Comparison of ENCODE assay signal across 12 cellular contexts in genomic region chr12:56716458-56716857, GRCh38. TPM values are rescaled to one million over a fixed set of nuclear protein-coding genes. Genes with fewer than 3 reads are reported as not detected.
DNase-seq lines count a peak whose midpoint lies in the region; ATAC-seq, FAIRE-seq and TF ChIP-seq lines count a peak whose summit lies in the region.
"Had no signal": no experiment of that assay in that cellular context is flagged by ENCODE, and none has a peak within 500 bp of the region (broad histone marks: within the 10 kb centered on the region; RNA-seq: fewer than 3 reads in every experiment).

No MANE protein-coding gene starts in this region.

- peaks cover 27 to 41% of the 10 kb centered on the region in 2 experiments for H4K20me1 ChIP-seq in H1 (replicated peaks in 1 of 2; ENCODE audit: control insufficient read depth in 1 of 2, insufficient read depth in 2 of 2, low read length in 2 of 2)

- no peak overlapping the region for H3K27ac ChIP-seq in H1 (ENCODE audit: low read depth, low read length)

- intact Hi-C loops in activated CD4-positive, alpha-beta T cell treated with anti-CD3 and anti-CD28 coated beads, Interleukin-2, amount 10 ng/mL, durations not matched to agents 24 days and 14 days (cut with micrococcal nuclease): no loop called here

- no peaks in the 10 kb centered on the region for H3K9me3 ChIP-seq in H1 (ENCODE audit: insufficient read depth in 2 of 2, low read depth in 1 of 2, low read length in 1 of 2)

- H3K36me3 Mint-ChIP-seq in activated CD4-positive, alpha-beta T cell treated with anti-CD3 and anti-CD28 coated beads, Interleukin-2, amount 10 ng/mL, durations not matched to agents 24 days and 14 days (ENCODE audit: low read depth): peaks cover 83% of the 10 kb centered on the region
- H3K36me3 Mint-ChIP-seq in stimulated activated effector memory CD8-positive, alpha-beta T cell treated with anti-CD3 and anti-CD28 coated beads, Interleukin-12 subunit alpha, Interleukin-12 subunit beta, amount 100 ng/mL, for 72 hours: peaks cover 92% of the 10 kb centered on the region

- FAIRE-seq in H1 (lab: Jason Lieb, UNC): no peak

- H3K9ac ChIP-seq in H1 (replicated peaks in 1 of 4; ENCODE audit: extremely low read depth in 1 of 4, low read depth in 3 of 4, low read length in 3 of 4): no peak overlapping the region

- no peak overlapping the region for H4K5ac ChIP-seq in H1 (ENCODE audit: insufficient read length, low read depth, low read length)

- peaks cover 26% of the 10 kb centered on the region for H3K79me1 ChIP-seq in H1 (ENCODE audit: low read depth, low read length)

- H2BK120ac ChIP-seq in H1 (replicated peaks; ENCODE audit: low read depth, low read length): no peak overlapping the region

- TF ChIP-seq CTCF in H1 (IDR thresholded peaks at IDR 0.05; ENCODE audit: control extremely low read depth in 1 of 3, insufficient read depth in 1 of 3, low read depth in 1 of 3, low read length in 3 of 3): no peak

- H3K9me3 Mint-ChIP-seq in activated CD4-positive, alpha-beta T cell treated with anti-CD3 and anti-CD28 coated beads, Interleukin-2, amount 10 ng/mL, durations not matched to agents 24 days and 14 days: no peaks in the 10 kb centered on the region
- H3K9me3 Mint-ChIP-seq in stimulated activated effector memory CD8-positive, alpha-beta T cell treated with anti-CD3 and anti-CD28 coated beads, Interleukin-12 subunit alpha, Interleukin-12 subunit beta, amount 100 ng/mL, for 72 hours: no peaks in the 10 kb centered on the region

- ATAC-seq in stimulated activated effector memory CD8-positive, alpha-beta T cell treated with anti-CD3 and anti-CD28 coated beads, Interleukin-12 subunit alpha, Interleukin-12 subunit beta, amount 100 ng/mL, for 72 hours: no peak

- peak overlapping the region; percentile 81 for H3K27ac Mint-ChIP-seq in activated CD4-positive, alpha-beta T cell treated with anti-CD3 and anti-CD28 coated beads, Interleukin-2, amount 10 ng/mL, durations not matched to agents 24 days and 14 days
- peak overlapping the region; percentile 94 for H3K27ac Mint-ChIP-seq in stimulated activated effector memory CD8-positive, alpha-beta T cell treated with anti-CD3 and anti-CD28 coated beads, Interleukin-12 subunit alpha, Interleukin-12 subunit beta, amount 100 ng/mL, for 72 hours

- H2BK20ac ChIP-seq in H1 (ENCODE audit: low read length): peak overlapping the region; percentile 61; the same call in 1 of the 2 replicates

- peak in 1 of 2 experiments; percentile 18; a peak in 1 of 3 replicates for TF ChIP-seq POLR2A in H1 (IDR thresholded peaks at IDR 0.05; ENCODE audit: control extremely low read depth in 1 of 2, low read depth in 2 of 2, low read length in 2 of 2)

- H3K4ac ChIP-seq in H1 (replicated peaks; ENCODE audit: insufficient read length, low read depth, low read length): no peak overlapping the region

- H3K4me2 ChIP-seq in H1 (ENCODE audit: insufficient read depth in 1 of 2, low read depth in 2 of 2, low read length in 2 of 2): no peak overlapping the region

- no peak for TF ChIP-seq RAD21 in H1 (IDR thresholded peaks at IDR 0.05 in 1 of 2, conservative IDR thresholded peaks at IDR 0.05 in 1 of 2; ENCODE audit: low read depth in 2 of 2, low read length in 2 of 2)

- no peak overlapping the region for H3K4me3 ChIP-seq in H1 (ENCODE audit: extremely low read depth in 1 of 4, insufficient read depth in 2 of 4, low read depth in 3 of 4, low read length in 4 of 4)

- H3K23me2 ChIP-seq in H1 (ENCODE audit: low read depth, low read length): no peaks in the 10 kb centered on the region; the same call in 1 of the 2 replicates

- no peak for TF ChIP-seq EP300 in H1 (IDR thresholded peaks at IDR 0.05; ENCODE audit: borderline replicate concordance in 1 of 2, low read depth in 2 of 2, low read length in 2 of 2)

- no peaks in the 10 kb centered on the region for H3K27me3 Mint-ChIP-seq in activated CD4-positive, alpha-beta T cell treated with anti-CD3 and anti-CD28 coated beads, Interleukin-2, amount 10 ng/mL, durations not matched to agents 24 days and 14 days

- CTCF ChIA-PET in H1 (lab: Charles Lee; ENCODE audit: partially characterized antibody): interaction anchor here (0.8 to 2.5 kb wide), 3 partner anchors 10 to 81 kb away, joined by 3 to 10 read pairs (median 4); no protein-coding TSS in a partner anchor

- no peak overlapping the region for H2AK5ac ChIP-seq in H1 (ENCODE audit: low read depth, low read length)

- H3K36me3 ChIP-seq in H1 (ENCODE audit: control insufficient read depth in 2 of 4, insufficient read depth in 4 of 4, low read length in 3 of 4): peaks cover 28 to 81% (median 58%) of the 10 kb centered on the region in 4 experiments

- no peak overlapping the region for H4K8ac ChIP-seq in H1 (ENCODE audit: extremely low read depth, insufficient read depth, low read length)

- no peak overlapping the region for H3K18ac ChIP-seq in H1 (ENCODE audit: extremely low read depth, low read length)

- peaks cover 57% of the 10 kb centered on the region for H3K4me1 Mint-ChIP-seq in activated CD4-positive, alpha-beta T cell treated with anti-CD3 and anti-CD28 coated beads, Interleukin-2, amount 10 ng/mL, durations not matched to agents 24 days and 14 days
- H3K4me1 Mint-ChIP-seq in stimulated activated effector memory CD8-positive, alpha-beta T cell treated with anti-CD3 and anti-CD28 coated beads, Interleukin-12 subunit alpha, Interleukin-12 subunit beta, amount 100 ng/mL, for 72 hours: peaks cover 51% of the 10 kb centered on the region

- H3K27me3 ChIP-seq in H1 (replicated peaks in 1 of 4; ENCODE audit: control insufficient read depth in 3 of 4, extremely low read depth in 1 of 4, insufficient read depth in 3 of 4, low read length in 3 of 4): no peaks in the 10 kb centered on the region

- no peak overlapping the region for H3K56ac ChIP-seq in H1 (replicated peaks; ENCODE audit: insufficient read length, low read depth, low read length)

- no peak overlapping the region for H2AFZ ChIP-seq in H1 (ENCODE audit: low read length)

- no peak overlapping the region for H3K23ac ChIP-seq in H1 (ENCODE audit: insufficient read length)

- H2BK15ac ChIP-seq in H1 (ENCODE audit: low read length): no peak overlapping the region

- no peak for DNase-seq in activated CD4-positive, alpha-beta T cell treated with anti-CD3 and anti-CD28 coated beads, Interleukin-2, amount 10 ng/mL, durations not matched to agents 24 days and 14 days
- DNase-seq in activated CD4-positive, alpha-beta T cell treated with anti-CD3 and anti-CD28 coated beads, Interleukin-2, amount 50 U/mL, for 48 hours: no peak
- no peak for DNase-seq in H1 (ENCODE audit: low read depth in 1 of 2, low spot score in 2 of 2)
- no peak for DNase-seq in stimulated activated effector memory CD8-positive, alpha-beta T cell treated with anti-CD3 and anti-CD28 coated beads, Interleukin-12 subunit alpha, Interleukin-12 subunit beta, amount 100 ng/mL, for 72 hours (ENCODE audit: low spot score in 2 of 2)
- no peak for DNase-seq in NCI-H1436 (lab: John Stamatoyannopoulos, UW)
- DNase-seq in NCI-H2029 treated with DMSO at 0.1 percent for 48 hours (lab: John Stamatoyannopoulos, UW): no peak
- DNase-seq in mucosa of gallbladder (ENCODE audit: low spot score): no peak
- DNase-seq: islet precursor cell; NCI-H146; stimulated activated naive CD4-positive, alpha-beta T cell treated with Interleukin-2 at 50 U/mL for 16 hours; T-helper 9 cell had no signal

- H3K4me3 Mint-ChIP-seq in activated CD4-positive, alpha-beta T cell treated with anti-CD3 and anti-CD28 coated beads, Interleukin-2, amount 10 ng/mL, durations not matched to agents 24 days and 14 days: peak overlapping the region; percentile 39
- peak overlapping the region; percentile 24 for H3K4me3 Mint-ChIP-seq in stimulated activated effector memory CD8-positive, alpha-beta T cell treated with anti-CD3 and anti-CD28 coated beads, Interleukin-12 subunit alpha, Interleukin-12 subunit beta, amount 100 ng/mL, for 72 hours

- H3K79me2 ChIP-seq in H1 (ENCODE audit: control insufficient read depth in 1 of 2, insufficient read depth in 2 of 2, low read length in 2 of 2): peaks cover 20 to 54% of the 10 kb centered on the region in 2 experiments

- H4K91ac ChIP-seq in H1 (replicated peaks; ENCODE audit: insufficient read length, low read length): no peak overlapping the region

- 85% methylated on average over 1 of the region's 1 CpG; no CpG with 5 or more reads in 1 of the 2 experiments for WGBS in H1 (ENCODE audit: extremely low coverage in 1 of 2, insufficient coverage in 1 of 2, insufficient read length in 1 of 2, insufficient replicate concordance in 2 of 2, low coverage in 1 of 2, low lambda C conversion rate in 2 of 2, missing lambda C conversion rate in 1 of 2), 2 experiments

- H3K4me1 ChIP-seq in H1 (replicated peaks in 1 of 4; ENCODE audit: control insufficient read depth in 3 of 4, insufficient read depth in 4 of 4, low read length in 3 of 4): peaks cover 10 to 21% (median 14%) of the 10 kb centered on the region in 4 experiments

- H3K14ac ChIP-seq in H1 (ENCODE audit: insufficient read length): no peak overlapping the region

- POLR2A ChIA-PET in H1 (lab: Charles Lee; ENCODE audit: partially characterized antibody): interaction anchor here (0.7 to 52.4 kb wide), 11 partner anchors 18 to 82 kb away, joined by 3 to 1406 read pairs (median 4); partner anchors contain the start of genes ATP5F1B, NACA, PRIM1 and PTGES3

- H2BK5ac ChIP-seq in H1 (ENCODE audit: low read depth, low read length): no peak overlapping the region

- no peak overlapping the region for H2BK12ac ChIP-seq in H1 (ENCODE audit: low read depth, low read length)

RNA-seq across cellular contexts. Expression of gene NACA, which starts 8.6 kb away (rescaled TPM):
- total RNA-seq in activated CD4-positive, alpha-beta T cell treated with anti-CD3 and anti-CD28 coated beads, Interleukin-2, amount 10 ng/mL, durations not matched to agents 24 days and 14 days: 1,041 and 1,057 TPM in 2 replicates
- 1,287 TPM for polyA plus RNA-seq in PFSK-1 (2012; ENCODE audit: insufficient read length, low read depth)
- total RNA-seq in H1 (2021; fragmentation: NEBNext Ultra II Directional; extraction: Animal tissue kit (Norgen Biotek cat#: 25700)): 1,027 and 1,063 TPM in 2 replicates
- 225 and 511 TPM in 2 replicates for polyA plus RNA-seq in H1 (2011; rRNA removed)
- polyA plus RNA-seq in H1 (2011; cell fraction: cytosol; rRNA removed): 1,076 TPM
- 299 TPM for polyA plus RNA-seq in H1 (2011; cell fraction: nucleus; rRNA removed)
- polyA plus RNA-seq in H1 (2012, experiment 1 of 2): 1,882 to 2,192 TPM (median 1,951 TPM) in 4 replicates
- polyA plus RNA-seq in H1 (2012, experiment 2 of 2): 616 TPM
- polyA plus RNA-seq in H1 (2013, experiment 1 of 2): 1,593 TPM
- 1,694 TPM for polyA plus RNA-seq in H1 (2013, experiment 2 of 2)
- 244 and 284 TPM in 2 replicates for polyA minus RNA-seq in H1 (2011; rRNA and poly(A)+ RNA removed)
- 172 TPM for polyA minus RNA-seq in H1 (2011; cell fraction: cytosol; rRNA and poly(A)+ RNA removed)
- 249 TPM for polyA minus RNA-seq in H1 (2011; cell fraction: nucleus; rRNA and poly(A)+ RNA removed)
- total RNA-seq in mucosa of gallbladder: 599 TPM

RNA-seq across cellular contexts. Expression of gene PTGES3, which starts 28.4 kb away (rescaled TPM):
- total RNA-seq in activated CD4-positive, alpha-beta T cell treated with anti-CD3 and anti-CD28 coated beads, Interleukin-2, amount 10 ng/mL, durations not matched to agents 24 days and 14 days: 351 and 357 TPM in 2 replicates
- polyA plus RNA-seq in PFSK-1 (2012; ENCODE audit: insufficient read length, low read depth): 196 TPM
- total RNA-seq in H1 (2021; fragmentation: NEBNext Ultra II Directional; extraction: Animal tissue kit (Norgen Biotek cat#: 25700)): 453 and 464 TPM in 2 replicates
- 62.2 and 111 TPM in 2 replicates for polyA plus RNA-seq in H1 (2011; rRNA removed)
- polyA plus RNA-seq in H1 (2011; cell fraction: cytosol; rRNA removed): 114 TPM
- polyA plus RNA-seq in H1 (2011; cell fraction: nucleus; rRNA removed): 72.5 TPM
- polyA plus RNA-seq in H1 (2012, experiment 1 of 2): 209 to 368 TPM (median 231 TPM) in 4 replicates
- polyA plus RNA-seq in H1 (2012, experiment 2 of 2): 91.5 TPM
- polyA plus RNA-seq in H1 (2013, experiment 1 of 2): 399 TPM
- polyA plus RNA-seq in H1 (2013, experiment 2 of 2): 418 TPM
- polyA minus RNA-seq in H1 (2011; rRNA and poly(A)+ RNA removed): 47.3 and 67.3 TPM in 2 replicates
- 138 TPM for polyA minus RNA-seq in H1 (2011; cell fraction: cytosol; rRNA and poly(A)+ RNA removed)
- 56.6 TPM for polyA minus RNA-seq in H1 (2011; cell fraction: nucleus; rRNA and poly(A)+ RNA removed)
- 201 TPM for total RNA-seq in mucosa of gallbladder

RNA-seq across cellular contexts. Expression of gene PRIM1, which starts 35.7 kb away (rescaled TPM):
- 69.2 and 74.0 TPM in 2 replicates for total RNA-seq in activated CD4-positive, alpha-beta T cell treated with anti-CD3 and anti-CD28 coated beads, Interleukin-2, amount 10 ng/mL, durations not matched to agents 24 days and 14 days
- 7.6 TPM for polyA plus RNA-seq in PFSK-1 (2012; ENCODE audit: insufficient read length, low read depth)
- 52.4 and 57.9 TPM in 2 replicates for total RNA-seq in H1 (2021; fragmentation: NEBNext Ultra II Directional; extraction: Animal tissue kit (Norgen Biotek cat#: 25700))
- polyA plus RNA-seq in H1 (2011; rRNA removed): 38.6 and 61.9 TPM in 2 replicates
- 52.7 TPM for polyA plus RNA-seq in H1 (2011; cell fraction: cytosol; rRNA removed)
- polyA plus RNA-seq in H1 (2011; cell fraction: nucleus; rRNA removed): 17.3 TPM
- polyA plus RNA-seq in H1 (2012, experiment 1 of 2): 42.6 to 56.6 TPM (median 47.7 TPM) in 4 replicates
- polyA plus RNA-seq in H1 (2012, experiment 2 of 2): 14.2 TPM
- polyA plus RNA-seq in H1 (2013, experiment 1 of 2): 52.6 TPM
- 53.4 TPM for polyA plus RNA-seq in H1 (2013, experiment 2 of 2)
- polyA minus RNA-seq in H1 (2011; rRNA and poly(A)+ RNA removed): 50.7 and 84.2 TPM in 2 replicates
- 28.2 TPM for polyA minus RNA-seq in H1 (2011; cell fraction: cytosol; rRNA and poly(A)+ RNA removed)
- 54.4 TPM for polyA minus RNA-seq in H1 (2011; cell fraction: nucleus; rRNA and poly(A)+ RNA removed)
- 3.9 TPM for total RNA-seq in mucosa of gallbladder

RNA-seq across cellular contexts. Expression of gene HSD17B6, which starts 46.7 kb away (rescaled TPM):
- total RNA-seq in activated CD4-positive, alpha-beta T cell treated with anti-CD3 and anti-CD28 coated beads, Interleukin-2, amount 10 ng/mL, durations not matched to agents 24 days and 14 days: 1.3 and 2.4 TPM in 2 replicates
- 1.1 TPM for polyA plus RNA-seq in PFSK-1 (2012; ENCODE audit: insufficient read length, low read depth)
- total RNA-seq in H1 (2021; fragmentation: NEBNext Ultra II Directional; extraction: Animal tissue kit (Norgen Biotek cat#: 25700)): 4.2 and 4.9 TPM in 2 replicates
- polyA plus RNA-seq in H1 (2011; rRNA removed): 2.2 and 4.1 TPM in 2 replicates
- polyA plus RNA-seq in H1 (2011; cell fraction: cytosol; rRNA removed): 4.7 TPM
- polyA plus RNA-seq in H1 (2011; cell fraction: nucleus; rRNA removed): 2.5 TPM
- 4.0 to 6.3 TPM (median 4.3 TPM) in 4 replicates for polyA plus RNA-seq in H1 (2012, experiment 1 of 2)
- polyA plus RNA-seq in H1 (2012, experiment 2 of 2): 1.0 TPM
- polyA plus RNA-seq in H1 (2013, experiment 1 of 2): 5.2 TPM
- 4.0 TPM for polyA plus RNA-seq in H1 (2013, experiment 2 of 2)
- polyA minus RNA-seq in H1 (2011; rRNA and poly(A)+ RNA removed): 4.4 and 8.1 TPM in 2 replicates
- polyA minus RNA-seq in H1 (2011; cell fraction: cytosol; rRNA and poly(A)+ RNA removed): 2.3 TPM
- 2.2 TPM for polyA minus RNA-seq in H1 (2011; cell fraction: nucleus; rRNA and poly(A)+ RNA removed)
- 19.0 TPM for total RNA-seq in mucosa of gallbladder

Comparison
In these comparisons a context has a peak if more than half of its experiments do, and no peak if none do; other contexts are left out.
1. RNA of gene PRIM1, which starts 35.7 kb away (total RNA-seq): 69.2 to 74.0 TPM in activated CD4-positive, alpha-beta T cell treated with anti-CD3 and anti-CD28 coated beads, Interleukin-2, amount 10 ng/mL, durations not matched to agents 24 days and 14 days and 52.4 to 57.9 TPM in H1; 3.9 TPM in mucosa of gallbladder (single experiment); every median in the first group is over 10 times any median in the second.